35 cellular contexts compared by ENCODE assay signal in genomic region chr13:59478908-59479307, GRCh38.
DNase-seq lines count a peak whose midpoint lies in the region; ATAC-seq, FAIRE-seq and TF ChIP-seq lines count a peak whose summit lies in the region.
"Had no signal": no experiment of that assay in that cellular context is flagged by ENCODE, and none has a peak within 500 bp of the region (broad histone marks: within the 10 kb centered on the region; RNA-seq: fewer than 3 reads in every experiment).

No MANE protein-coding gene starts in this region.

- H3K4me2 ChIP-seq in astrocyte (ENCODE audit: low read length), result no peak overlapping the region

- DNase-seq in NCI-H1436 treated with DMSO at 0.1 percent for 48 hours (lab: John Stamatoyannopoulos, UW) (peak; percentile 2), NCI-H1436 (lab: John Stamatoyannopoulos, UW) (no peak), NCI-H2081 treated with DMSO at 0.1 percent for 48 hours (lab: John Stamatoyannopoulos, UW) (peak; percentile 8), astrocyte (ENCODE audit: low read depth) (no peak), coronary artery (ENCODE audit: low spot score) (no peak)
- no peak for DNase-seq in activated CD8-positive, alpha-beta memory T cell treated with anti-CD3 and anti-CD28 coated beads, Interleukin-2, amount 50 U/mL, for 48 hours
- DNase-seq in naive thymus-derived CD4-positive, alpha-beta T cell, result no peak
- DNase-seq: 8988T; activated CD8-positive, alpha-beta memory T cell treated with anti-CD3 and anti-CD28 coated beads, Interleukin-2, amount 50 U/mL, for 4 hours; activated naive CD4-positive, alpha-beta T cell treated with anti-CD3 and anti-CD28 coated beads, Interleukin-2, amount 50 U/mL, for 16 hours; amygdala; CD4-positive, alpha-beta memory T cell; effector memory CD4-positive, alpha-beta T cell; EL; foreskin melanocyte; Kasumi-1; left lung; MV-4-11; NCI-H2029; NCI-H446; NK-92 treated with Interleukin-12 subunit alpha and Interleukin-12 subunit beta, amount 100 ng/mL, for 24 hours; occipital lobe; PC-3; small intestine; stimulated activated CD4-positive, alpha-beta T cell treated with anti-CD3 and anti-CD28 coated beads, Interleukin-1b, Interleukin-23, amount 100 ng/mL, for 48 hours; stimulated activated CD8-positive, alpha-beta memory T cell treated with anti-CD3 and anti-CD28 coated beads, Interleukin-4, amount 100 ng/mL, for 48 hours; stimulated activated naive CD8-positive, alpha-beta T cell treated with anti-CD3 and anti-CD28 coated beads, Interleukin-15, amount 100 ng/mL, for 72 hours; uterus; WERI-Rb-1 had no signal

- no peaks in the 10 kb centered on the region for H3K9me3 ChIP-seq in astrocyte (ENCODE audit: insufficient read depth, low read depth, low read length)
- H3K9me3 ChIP-seq in neuron (ENCODE audit: low read length), result no peaks in the 10 kb centered on the region
- H3K9me3 ChIP-seq in naive thymus-derived CD4-positive, alpha-beta T cell (ENCODE audit: control insufficient read depth in 2 of 3, low read length in 3 of 3), result no peaks in the 10 kb centered on the region
- H3K9me3 ChIP-seq: esophagus muscularis mucosa, left lung, uterus had no signal

- no peaks in the 10 kb centered on the region for H4K20me1 ChIP-seq in astrocyte (ENCODE audit: insufficient read depth, low read length)

- H3K9ac ChIP-seq in astrocyte (ENCODE audit: low read length), result no peak overlapping the region

- H3K4me3 ChIP-seq in astrocyte (ENCODE audit: insufficient read depth, low read depth, low read length) (no peak overlapping the region), neuron (ENCODE audit: low read length) (peak overlapping the region; percentile 18), coronary artery (no peak overlapping the region)
- no peak overlapping the region for H3K4me3 ChIP-seq in naive thymus-derived CD4-positive, alpha-beta T cell (ENCODE audit: low read length)
- H3K4me3 ChIP-seq: esophagus muscularis mucosa, left lung, uterus had no signal

- no peak overlapping the region for H3K27ac ChIP-seq in astrocyte (ENCODE audit: low read depth, low read length)
- H3K27ac ChIP-seq in coronary artery, result no peak overlapping the region
- H3K27ac ChIP-seq in naive thymus-derived CD4-positive, alpha-beta T cell (ENCODE audit: low read depth, low read length), result no peak overlapping the region
- H3K27ac ChIP-seq: esophagus muscularis mucosa, HL-60, uterus, WERI-Rb-1 had no signal

- peaks cover 27% of the 10 kb centered on the region for H3K4me1 Mint-ChIP-seq in astrocyte (ENCODE audit: low read depth, unreplicated experiment)
- H3K4me1 Mint-ChIP-seq in naive thymus-derived CD4-positive, alpha-beta T cell, result peaks cover 0 to 1% (median 0%) of the 10 kb centered on the region in 7 donors
- H3K4me1 Mint-ChIP-seq: CD4-positive, alpha-beta memory T cell; stimulated activated naive CD8-positive, alpha-beta T cell treated with anti-CD3 and anti-CD28 coated beads, Interleukin-15, amount 100 ng/mL, for 72 hours had no signal

- no peak overlapping the region for H3K27ac Mint-ChIP-seq in astrocyte (ENCODE audit: unreplicated experiment)
- H3K27ac Mint-ChIP-seq in naive thymus-derived CD4-positive, alpha-beta T cell, result no peak overlapping the region
- H3K27ac Mint-ChIP-seq: stimulated activated naive CD8-positive, alpha-beta T cell treated with anti-CD3 and anti-CD28 coated beads, Interleukin-15, amount 100 ng/mL, for 72 hours; T-helper 2 cell treated with Interferon-gamma antibody and Interleukin-4, amounts not matched to agents 5 μg/mL and 100 μg/mL, for 36 hours had no signal

- H2AFZ ChIP-seq in astrocyte (ENCODE audit: low read depth, low read length), result peak overlapping the region; percentile 7
- H2AFZ ChIP-seq in neuron (ENCODE audit: low read depth, low read length), result peak overlapping the region; percentile 60

- TF ChIP-seq CTCF in astrocyte (IDR thresholded peaks at IDR 0.05; ENCODE audit: insufficient read depth, low read depth, low read length), result no peak
- TF ChIP-seq CTCF in coronary artery (IDR thresholded peaks at IDR 0.05), result no peak

- H3K36me3 ChIP-seq in astrocyte (ENCODE audit: insufficient read depth, low read length) (no peaks in the 10 kb centered on the region), neuron (ENCODE audit: insufficient read depth, low read length) (no peaks in the 10 kb centered on the region)
- no peaks in the 10 kb centered on the region for H3K36me3 ChIP-seq in naive thymus-derived CD4-positive, alpha-beta T cell (ENCODE audit: control insufficient read depth in 2 of 3, insufficient read depth in 3 of 3, low read length in 3 of 3)
- H3K36me3 ChIP-seq: esophagus muscularis mucosa, left lung, uterus, WERI-Rb-1 had no signal

- no peak for ATAC-seq in naive thymus-derived CD4-positive, alpha-beta T cell
- ATAC-seq: left lung; PC-3; stimulated activated naive CD8-positive, alpha-beta T cell treated with anti-CD3 and anti-CD28 coated beads, Interleukin-15, amount 100 ng/mL, for 72 hours had no signal

- no peaks in the 10 kb centered on the region for H3K27me3 Mint-ChIP-seq in astrocyte (ENCODE audit: low read depth, unreplicated experiment)
- peaks cover 0 to 9% (median 0%) of the 10 kb centered on the region in 5 donors for H3K27me3 Mint-ChIP-seq in naive thymus-derived CD4-positive, alpha-beta T cell
- H3K27me3 Mint-ChIP-seq: stimulated activated naive CD8-positive, alpha-beta T cell treated with anti-CD3 and anti-CD28 coated beads, Interleukin-15, amount 100 ng/mL, for 72 hours had no signal

- H3K79me2 ChIP-seq in astrocyte (ENCODE audit: insufficient read depth, low read length), result no peaks in the 10 kb centered on the region

- H3K36me3 Mint-ChIP-seq in astrocyte (ENCODE audit: low read depth, unreplicated experiment), result no peaks in the 10 kb centered on the region
- H3K36me3 Mint-ChIP-seq in naive thymus-derived CD4-positive, alpha-beta T cell, result no peaks in the 10 kb centered on the region
- H3K36me3 Mint-ChIP-seq: CD4-positive, alpha-beta memory T cell had no signal

- FAIRE-seq in astrocyte (lab: Jason Lieb, UNC), result no peak
- FAIRE-seq: bronchial epithelial cell, GM12891, small intestine had no signal

- CTCF ChIA-PET in naive thymus-derived CD4-positive, alpha-beta T cell (lab: Charles Lee), result interaction anchor here (0.7 kb wide), 2 partner anchors 11 to 20 kb away, joined by 3 to 4 read pairs; no protein-coding TSS in a partner anchor

- H3K4me1 ChIP-seq in astrocyte (ENCODE audit: insufficient read depth, low read length) (no peaks in the 10 kb centered on the region), neuron (ENCODE audit: insufficient read depth, low read length) (peaks cover 14% of the 10 kb centered on the region)
- no peaks in the 10 kb centered on the region for H3K4me1 ChIP-seq in naive thymus-derived CD4-positive, alpha-beta T cell (ENCODE audit: control insufficient read depth in 2 of 2, insufficient read depth in 2 of 2, low read length in 2 of 2)
- H3K4me1 ChIP-seq: left lung, uterus had no signal

- intact Hi-C loops in naive thymus-derived CD4-positive, alpha-beta T cell (cut with micrococcal nuclease), result loop anchor here in 1 of 2 donors (10.0 kb wide), 1 partner anchor 956 kb away; no protein-coding TSS in a partner anchor

- H3K27me3 ChIP-seq in astrocyte (ENCODE audit: insufficient read depth, low read length), result no peaks in the 10 kb centered on the region
- no peaks in the 10 kb centered on the region for H3K27me3 ChIP-seq in neuron (ENCODE audit: insufficient read depth, low read length)
- no peaks in the 10 kb centered on the region for H3K27me3 ChIP-seq in naive thymus-derived CD4-positive, alpha-beta T cell (ENCODE audit: control insufficient read depth in 2 of 2, insufficient read depth in 2 of 2, low read length in 2 of 2)
- H3K27me3 ChIP-seq: esophagus muscularis mucosa, left lung, uterus had no signal

- no peak overlapping the region for H3K4me3 Mint-ChIP-seq in astrocyte (ENCODE audit: unreplicated experiment)
- H3K4me3 Mint-ChIP-seq in naive thymus-derived CD4-positive, alpha-beta T cell, result no peak overlapping the region
- H3K4me3 Mint-ChIP-seq: CD4-positive, alpha-beta memory T cell; stimulated activated naive CD8-positive, alpha-beta T cell treated with anti-CD3 and anti-CD28 coated beads, Interleukin-15, amount 100 ng/mL, for 72 hours; T-helper 2 cell treated with Interferon-gamma antibody and Interleukin-4, amounts not matched to agents 5 μg/mL and 100 μg/mL, for 36 hours had no signal

- H3K9me3 Mint-ChIP-seq in astrocyte (ENCODE audit: unreplicated experiment), result peaks cover 2% of the 10 kb centered on the region
- no peaks in the 10 kb centered on the region for H3K9me3 Mint-ChIP-seq in naive thymus-derived CD4-positive, alpha-beta T cell
- H3K9me3 Mint-ChIP-seq: stimulated activated naive CD8-positive, alpha-beta T cell treated with anti-CD3 and anti-CD28 coated beads, Interleukin-15, amount 100 ng/mL, for 72 hours; T-helper 2 cell treated with Interferon-gamma antibody and Interleukin-4, amounts not matched to agents 5 μg/mL and 100 μg/mL, for 36 hours had no signal

- POLR2A ChIA-PET in naive thymus-derived CD4-positive, alpha-beta T cell (lab: Charles Lee), result no interaction called here

Comparison
In these comparisons a context has a peak if more than half of its experiments do, and no peak if none do; other contexts are left out.
1. DNase-seq: peak in NCI-H1436 treated with DMSO at 0.1 percent for 48 hours (single experiment) and NCI-H2081 treated with DMSO at 0.1 percent for 48 hours (single experiment); none in NCI-H1436 (single experiment), astrocyte (single experiment), coronary artery (single experiment), activated CD8-positive, alpha-beta memory T cell treated with anti-CD3 and anti-CD28 coated beads, Interleukin-2, amount 50 U/mL, for 48 hours (single experiment) and naive thymus-derived CD4-positive, alpha-beta T cell (0 of 9).